Comparison of ENCODE assay signal across 1 cellular context in the genomic region with DNA sequence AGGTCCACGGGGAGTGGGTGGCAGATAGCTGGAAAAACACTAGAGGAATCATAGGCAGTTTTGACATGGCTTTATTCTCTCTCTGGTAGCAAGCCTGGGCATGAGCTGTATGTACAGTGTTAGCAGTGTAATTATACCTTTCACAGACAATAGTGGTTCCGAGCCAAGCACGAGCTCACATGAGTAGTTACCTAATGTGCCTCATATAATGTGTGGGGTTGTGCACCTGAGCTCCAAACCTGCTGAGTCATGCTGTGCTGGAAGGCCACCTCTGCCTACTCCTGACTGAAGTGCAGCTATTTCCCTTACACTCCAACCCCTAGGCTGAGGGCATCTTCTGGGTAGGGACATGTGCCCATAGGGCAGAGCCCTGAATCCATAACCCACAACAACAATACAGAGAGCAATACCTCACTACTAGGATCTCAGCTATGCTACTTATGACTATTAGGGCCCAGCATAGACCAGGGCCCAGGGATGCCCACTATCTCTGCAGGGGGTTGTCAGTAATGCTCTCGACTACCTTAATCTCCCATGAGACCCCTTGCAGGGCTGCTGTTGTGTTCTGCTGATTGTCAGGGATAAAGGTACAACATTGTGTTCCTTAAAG.
A peak's percentile ranks its signal among the peaks of the same experiment; 100 is the strongest.
TF ChIP-seq lines count a peak whose summit lies in the region.

No MANE protein-coding gene starts in this region.

TF ChIP-seq in HepG2, 621 proteins besides CTCF, POLR2A, EP300 and RAD21 (continued from another document):
- TF ChIP-seq, protein P1, sequence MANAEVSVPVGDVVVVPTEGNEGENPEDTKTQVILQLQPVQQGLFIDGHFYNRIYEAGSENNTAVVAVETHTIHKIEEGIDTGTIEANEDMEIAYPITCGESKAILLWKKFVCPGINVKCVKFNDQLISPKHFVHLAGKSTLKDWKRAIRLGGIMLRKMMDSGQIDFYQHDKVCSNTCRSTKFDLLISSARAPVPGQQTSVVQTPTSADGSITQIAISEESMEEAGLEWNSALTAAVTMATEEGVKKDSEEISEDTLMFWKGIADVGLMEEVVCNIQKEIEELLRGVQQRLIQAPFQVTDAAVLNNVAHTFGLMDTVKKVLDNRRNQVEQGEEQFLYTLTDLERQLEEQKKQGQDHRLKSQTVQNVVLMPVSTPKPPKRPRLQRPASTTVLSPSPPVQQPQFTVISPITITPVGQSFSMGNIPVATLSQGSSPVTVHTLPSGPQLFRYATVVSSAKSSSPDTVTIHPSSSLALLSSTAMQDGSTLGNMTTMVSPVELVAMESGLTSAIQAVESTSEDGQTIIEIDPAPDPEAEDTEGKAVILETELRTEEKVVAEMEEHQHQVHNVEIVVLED (CRISPR knock-in tag; IDR thresholded peaks at IDR 0.05; ENCODE audit: borderline replicate concordance), result no peak
- TF ChIP-seq GZF1 (CRISPR knock-in tag; IDR thresholded peaks at IDR 0.05), result no peak
- TF ChIP-seq NFRKB (IDR thresholded peaks at IDR 0.05), result no peak
- TF ChIP-seq SNAPC4 (CRISPR knock-in tag; IDR thresholded peaks at IDR 0.05), result no peak
- no peak for TF ChIP-seq PITX1 (CRISPR knock-in tag; IDR thresholded peaks at IDR 0.05)
- TF ChIP-seq ZNF629 (CRISPR knock-in tag; conservative IDR thresholded peaks at IDR 0.05), result no peak
- peak in 1 of 2 experiments; percentile 26; a peak in 2 of 4 replicates for TF ChIP-seq MAFK (conservative IDR thresholded peaks at IDR 0.05 in 1 of 2, IDR thresholded peaks at IDR 0.05 in 1 of 2; ENCODE audit: low read length in 2 of 2)
TF ChIP-seq in HepG2: peak in this region for 2.
